In genomic region chr7:98879198-98879988, GRCh38 we compare ENCODE assay signal across 8 cellular contexts. TPM values are rescaled to one million over a fixed set of nuclear protein-coding genes. Genes with fewer than 3 reads are reported as not detected.
DNase-seq lines count a peak whose midpoint lies in the region; ATAC-seq and TF ChIP-seq lines count a peak whose summit lies in the region.

No MANE protein-coding gene starts in this region.

- no peaks in the 10 kb centered on the region for H3K9me3 ChIP-seq in left lung

- peak overlapping the region; percentile 97 for H3K4me3 ChIP-seq in left lung

- peaks cover 5 to 20% (median 9%) of the 10 kb centered on the region in 3 donors for H3K4me1 Mint-ChIP-seq in IgD-negative memory B cell

- H3K4me1 ChIP-seq in left lung, result peaks cover 6 to 25% of the 10 kb centered on the region in 2 donors

- TF ChIP-seq CTCF in left lung (IDR thresholded peaks at IDR 0.05), result no peak

- no peaks in the 10 kb centered on the region for H3K9me3 Mint-ChIP-seq in IgD-negative memory B cell

- peak overlapping the region; percentile 90 to 98 (median 94) for H3K4me3 Mint-ChIP-seq in IgD-negative memory B cell

- peaks cover 2 to 36% of the 10 kb centered on the region in 2 donors for H3K36me3 ChIP-seq in left lung

- peak overlapping the region; percentile 85 to 97 (median 96) for H3K27ac Mint-ChIP-seq in IgD-negative memory B cell

- H3K27me3 Mint-ChIP-seq in IgD-negative memory B cell, result no peaks in the 10 kb centered on the region

- H3K27ac ChIP-seq in left lung, result peak overlapping the region; percentile 87 to 91

- H3K27me3 ChIP-seq in left lung, result no peaks in the 10 kb centered on the region

- peaks cover 3% of the 10 kb centered on the region for H3K36me3 Mint-ChIP-seq in IgD-negative memory B cell

- DNase-seq in GM03348 (ENCODE audit: low spot score) (peak; percentile 22), T-helper 22 cell (ENCODE audit: low read depth) (peak; percentile 54), T47D (ENCODE audit: low read depth in 1 of 2, low spot score in 1 of 2) (peak; percentile 52 to 79), left lung (no peak), NCI-H128 (lab: John Stamatoyannopoulos, UW; ENCODE audit: unreplicated experiment) (no peak)
- peak; percentile 18 to 49 (median 28) for DNase-seq in stimulated activated CD4-positive, alpha-beta T cell treated with anti-CD3 and anti-CD28 coated beads, TNF-alpha, amount 100 ng/mL, for 4 hours (ENCODE audit: low read depth in 3 of 3)

- ATAC-seq in GM21529 (IDR thresholded peaks at IDR 0.05; ENCODE audit: unreplicated experiment) (peak; percentile 84), left lung (peak; percentile 59)

- in situ Hi-C loops in T47D (cut with HindIII; ENCODE audit: low pct_unique_long_range_greater_than_20kb, low sequenced_read_pairs), result no loop called here

- intact Hi-C loops in left lung (cut with DNase I), result no loop called here

RNA-seq across cellular contexts. Expression of gene TRRAP, which starts 1.1 kb away (rescaled TPM):
- polyA plus RNA-seq in IgD-negative memory B cell, result 10.2 TPM
- 10 to 100 TPM; 32.5 to 35.7 TPM for total RNA-seq in left lung

RNA-seq across cellular contexts. Expression of gene TMEM130, which starts 9.6 kb away (rescaled TPM):
- polyA plus RNA-seq in IgD-negative memory B cell, result not detected
- total RNA-seq in left lung, result 1 to 10 TPM in 1 of 2 donors, under 1 TPM in 1; 0.81 to 1.5 TPM

Comparison
In these comparisons a context has a peak if more than half of its experiments do, and no peak if none do; other contexts are left out.
1. DNase-seq: peak in GM03348 (single experiment), T-helper 22 cell (single experiment), T47D (2 of 2) and stimulated activated CD4-positive, alpha-beta T cell treated with anti-CD3 and anti-CD28 coated beads, TNF-alpha, amount 100 ng/mL, for 4 hours (3 of 3); none in left lung (0 of 2) and NCI-H128 (single experiment).